32 cellular contexts compared by ENCODE assay signal in the genomic region with DNA sequence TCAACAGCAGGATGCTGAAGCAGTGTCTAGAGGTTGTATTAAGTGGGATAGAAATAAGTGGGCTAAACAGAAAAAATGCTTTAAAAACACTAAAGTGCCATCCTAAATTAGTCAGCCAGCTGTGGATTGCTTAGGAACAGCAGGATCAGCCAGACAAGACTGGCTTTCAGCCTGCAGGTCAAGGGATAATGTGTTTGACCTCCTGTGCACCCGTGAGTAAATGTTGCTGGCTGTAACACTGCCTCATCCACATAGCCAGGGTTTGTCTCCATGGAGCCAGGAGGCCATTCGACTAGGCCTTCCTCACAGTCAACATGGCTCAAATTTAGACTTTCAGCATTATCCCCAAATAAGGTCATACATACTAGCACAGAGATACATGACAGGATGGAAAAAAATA.
DNase-seq lines count a peak whose midpoint lies in the region; ATAC-seq lines count a peak whose summit lies in the region.
"Had no signal": no experiment of that assay in that cellular context is flagged by ENCODE, and none has a peak within 500 bp of the region (broad histone marks: within the 10 kb centered on the region; RNA-seq: fewer than 3 reads in every experiment).

No MANE protein-coding gene starts in this region.

- CTCF ChIA-PET in activated CD8-positive, alpha-beta memory T cell treated with anti-CD3 and anti-CD28 coated beads, Interleukin-2, amount 10 ng/mL, durations not matched to agents 7 days and 5 days (lab: Charles Lee): no interaction called here

- DNase-seq in NCI-H146 (lab: John Stamatoyannopoulos, UW) (peak; percentile 49), NCI-H2227 treated with DMSO at 0.1 percent for 48 hours (lab: John Stamatoyannopoulos, UW) (peak; percentile 94), left kidney (ENCODE audit: low read depth, low spot score) (peak; percentile 36), renal cortical epithelial cell (ENCODE audit: low read depth) (peak; percentile 56), NCI-H526 (lab: John Stamatoyannopoulos, UW) (no peak)
- no peak for DNase-seq in activated CD8-positive, alpha-beta memory T cell treated with anti-CD3 and anti-CD28 coated beads, Interleukin-2, amount 10 ng/mL, durations not matched to agents 7 days and 5 days
- DNase-seq: ACHN; activated CD4-positive, alpha-beta memory T cell treated with anti-CD3 and anti-CD28 coated beads for 36 hours; activated CD8-positive, alpha-beta memory T cell treated with anti-CD3 and anti-CD28 coated beads, Interleukin-2, amount 50 U/mL, for 4 hours; activated naive CD4-positive, alpha-beta T cell treated with anti-CD3 and anti-CD28 coated beads for 36 hours; CD8-positive, alpha-beta T cell; central memory CD4-positive, alpha-beta T cell; DMS153; erythroblast; H7; heart left ventricle; KBM-7; kidney glomerular epithelial cell; mucosa of descending colon; NCI-H1105; NCI-H2029 treated with DMSO at 0.1 percent for 48 hours; pancreas; PC-9; stimulated activated naive CD8-positive, alpha-beta T cell treated with anti-CD3 and anti-CD28 coated beads, Interleukin-15, amount 100 ng/mL, for 72 hours; uterus had no signal

- H3K4me1 Mint-ChIP-seq in activated CD8-positive, alpha-beta memory T cell treated with anti-CD3 and anti-CD28 coated beads, Interleukin-2, amount 10 ng/mL, durations not matched to agents 7 days and 5 days: no peaks in the 10 kb centered on the region
- H3K4me1 Mint-ChIP-seq: B cell; stimulated activated naive CD8-positive, alpha-beta T cell treated with anti-CD3 and anti-CD28 coated beads, Interleukin-15, amount 100 ng/mL, for 72 hours had no signal

- no peak overlapping the region for H3K4me3 Mint-ChIP-seq in activated CD8-positive, alpha-beta memory T cell treated with anti-CD3 and anti-CD28 coated beads, Interleukin-2, amount 10 ng/mL, durations not matched to agents 7 days and 5 days
- H3K4me3 Mint-ChIP-seq: activated CD4-positive, alpha-beta memory T cell treated with anti-CD3 and anti-CD28 coated beads for 36 hours; activated naive CD4-positive, alpha-beta T cell treated with anti-CD3 and anti-CD28 coated beads for 36 hours; B cell; CD8-positive, alpha-beta T cell; natural killer cell treated with Interleukin-12 subunit alpha and Interleukin-12 subunit beta and Interleukin-15 and Interleukin-18, amount 100 ng/mL, for 72 hours; stimulated activated naive CD8-positive, alpha-beta T cell treated with anti-CD3 and anti-CD28 coated beads, Interleukin-15, amount 100 ng/mL, for 72 hours; T-helper 1 cell treated with Interleukin-12 subunit alpha and Interleukin-12 subunit beta and Interleukin-4 antibody, amounts not matched to agents 30 μg/mL and 1 μg/mL, for 36 hours had no signal

- no peaks in the 10 kb centered on the region for H3K36me3 Mint-ChIP-seq in activated CD8-positive, alpha-beta memory T cell treated with anti-CD3 and anti-CD28 coated beads, Interleukin-2, amount 10 ng/mL, durations not matched to agents 7 days and 5 days
- H3K36me3 Mint-ChIP-seq: activated CD4-positive, alpha-beta memory T cell treated with anti-CD3 and anti-CD28 coated beads for 36 hours; CD8-positive, alpha-beta T cell; natural killer cell treated with Interleukin-12 subunit alpha and Interleukin-12 subunit beta and Interleukin-15 and Interleukin-18, amount 100 ng/mL, for 72 hours had no signal

- no peak overlapping the region for H3K27ac Mint-ChIP-seq in activated CD8-positive, alpha-beta memory T cell treated with anti-CD3 and anti-CD28 coated beads, Interleukin-2, amount 10 ng/mL, durations not matched to agents 7 days and 5 days
- H3K27ac Mint-ChIP-seq: activated CD4-positive, alpha-beta memory T cell treated with anti-CD3 and anti-CD28 coated beads for 36 hours; activated naive CD4-positive, alpha-beta T cell treated with anti-CD3 and anti-CD28 coated beads for 36 hours; B cell; CD8-positive, alpha-beta T cell; natural killer cell treated with Interleukin-12 subunit alpha and Interleukin-12 subunit beta and Interleukin-15 and Interleukin-18, amount 100 ng/mL, for 72 hours; stimulated activated naive CD8-positive, alpha-beta T cell treated with anti-CD3 and anti-CD28 coated beads, Interleukin-15, amount 100 ng/mL, for 72 hours; T-helper 1 cell treated with Interleukin-12 subunit alpha and Interleukin-12 subunit beta and Interleukin-4 antibody, amounts not matched to agents 30 μg/mL and 1 μg/mL, for 36 hours had no signal

- H3K9me3 Mint-ChIP-seq in activated CD8-positive, alpha-beta memory T cell treated with anti-CD3 and anti-CD28 coated beads, Interleukin-2, amount 10 ng/mL, durations not matched to agents 7 days and 5 days (ENCODE audit: low read depth): no peaks in the 10 kb centered on the region
- H3K9me3 Mint-ChIP-seq: activated CD4-positive, alpha-beta memory T cell treated with anti-CD3 and anti-CD28 coated beads for 36 hours; activated naive CD4-positive, alpha-beta T cell treated with anti-CD3 and anti-CD28 coated beads for 36 hours; T-helper 1 cell treated with Interleukin-12 subunit alpha and Interleukin-12 subunit beta and Interleukin-4 antibody, amounts not matched to agents 30 μg/mL and 1 μg/mL, for 36 hours had no signal

- no peak for ATAC-seq in activated CD8-positive, alpha-beta memory T cell treated with anti-CD3 and anti-CD28 coated beads, Interleukin-2, amount 10 ng/mL, durations not matched to agents 7 days and 5 days
- ATAC-seq in GM21360 (IDR thresholded peaks at IDR 0.05; ENCODE audit: unreplicated experiment): no peak
- ATAC-seq: activated CD4-positive, CD25-positive, alpha-beta regulatory T cell treated with anti-CD3 and anti-CD28 coated beads, Interleukin-2, amount 50 U/mL, for 24 hours; CD8-positive, alpha-beta T cell; GM12878; heart left ventricle; mucosa of descending colon; natural killer cell treated with Interleukin-12 subunit alpha and Interleukin-12 subunit beta and Interleukin-15 and Interleukin-18, amount 100 ng/mL, for 72 hours; SK-N-SH treated with all-trans-retinoic acid at 6 μM for 48 hours; stimulated activated naive CD8-positive, alpha-beta T cell treated with anti-CD3 and anti-CD28 coated beads, Interleukin-15, amount 100 ng/mL, for 72 hours had no signal

- H3K27me3 Mint-ChIP-seq in activated CD8-positive, alpha-beta memory T cell treated with anti-CD3 and anti-CD28 coated beads, Interleukin-2, amount 10 ng/mL, durations not matched to agents 7 days and 5 days: no peaks in the 10 kb centered on the region
- H3K27me3 Mint-ChIP-seq: activated CD4-positive, alpha-beta memory T cell treated with anti-CD3 and anti-CD28 coated beads for 36 hours; B cell; natural killer cell treated with Interleukin-12 subunit alpha and Interleukin-12 subunit beta and Interleukin-15 and Interleukin-18, amount 100 ng/mL, for 72 hours; stimulated activated naive CD8-positive, alpha-beta T cell treated with anti-CD3 and anti-CD28 coated beads, Interleukin-15, amount 100 ng/mL, for 72 hours had no signal

Comparison
In these comparisons a context has a peak if more than half of its experiments do, and no peak if none do; other contexts are left out.
1. DNase-seq: peak in NCI-H146 (single experiment), NCI-H2227 treated with DMSO at 0.1 percent for 48 hours (single experiment), left kidney (single experiment) and renal cortical epithelial cell (single experiment); none in activated CD8-positive, alpha-beta memory T cell treated with anti-CD3 and anti-CD28 coated beads, Interleukin-2, amount 10 ng/mL, durations not matched to agents 7 days and 5 days (single experiment) and NCI-H526 (0 of 2).